ENCODE assay signal across 9 cellular contexts in the genomic region with DNA sequence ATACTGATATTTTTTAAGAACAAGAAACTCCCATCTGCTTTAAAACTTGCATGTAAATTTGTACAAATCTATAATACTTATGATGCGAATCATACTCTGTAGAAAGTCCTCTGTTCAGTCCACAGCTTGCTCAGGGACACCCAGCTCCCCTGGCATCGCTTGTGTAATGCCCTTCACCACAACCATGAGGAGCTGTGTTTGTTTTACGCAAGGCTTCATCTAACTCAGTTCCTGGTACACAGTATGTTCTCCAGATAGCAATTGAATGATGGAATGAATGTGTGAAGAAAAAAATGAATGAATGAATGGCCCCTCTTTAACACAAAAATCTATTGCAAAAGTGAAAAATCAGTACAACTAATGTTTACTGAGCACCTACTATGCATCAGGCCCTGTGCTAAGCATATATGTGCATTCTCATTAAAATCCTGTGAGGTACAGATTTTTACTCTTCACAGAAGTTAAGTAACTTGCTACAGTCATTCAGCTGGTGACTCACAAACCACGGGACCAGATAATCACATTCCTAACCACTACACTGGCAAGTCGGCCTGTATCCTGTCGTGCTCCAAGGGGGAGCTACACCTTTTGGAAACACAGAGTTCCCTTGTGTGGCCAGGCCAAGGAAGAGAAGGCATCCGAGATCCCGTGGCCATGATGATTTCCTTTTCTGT. TPM values are rescaled to one million over a fixed set of nuclear protein-coding genes. Genes with fewer than 3 reads are reported as not detected.
DNase-seq lines count a peak whose midpoint lies in the region; ATAC-seq, FAIRE-seq and TF ChIP-seq lines count a peak whose summit lies in the region.
"Had no signal": no experiment of that assay in that cellular context is flagged by ENCODE, and none has a peak within 500 bp of the region (broad histone marks: within the 10 kb centered on the region; RNA-seq: fewer than 3 reads in every experiment).

No MANE protein-coding gene starts in this region.

- intact Hi-C loops in transverse colon (cut with DNase I; ENCODE audit: low total_unique reads) = no loop called here

- no peaks in the 10 kb centered on the region for H3K4me1 ChIP-seq in transverse colon
- H3K4me1 ChIP-seq in HAP-1 = peaks cover 34% of the 10 kb centered on the region

- TF ChIP-seq EP300 in transverse colon (IDR thresholded peaks at IDR 0.05; ENCODE audit: low read depth) = no peak

- TF ChIP-seq POLR2A in transverse colon (IDR thresholded peaks at IDR 0.05) = no peak

- ATAC-seq in HG03342 (IDR thresholded peaks at IDR 0.05; ENCODE audit: unreplicated experiment) = no peak
- ATAC-seq: T-cell had no signal

- in situ Hi-C loops in brain microvascular endothelial cell (cut with HindIII; ENCODE audit: low pct_ligation_motif_present, low sequenced_read_pairs) = no loop called here
- in situ Hi-C loops in transverse colon (cut with MboI; ENCODE audit: low pct_ligation_motif_present in 1 of 4, low pct_unique_long_range_greater_than_20kb in 1 of 4, low sequenced_read_pairs in 3 of 4) = no loop called here
- in situ Hi-C loops in HAP-1 (cut with MboI; ENCODE audit: low sequenced_read_pairs) = no loop called here

- no peaks in the 10 kb centered on the region for H3K36me3 ChIP-seq in brain microvascular endothelial cell (replicated peaks)
- H3K36me3 ChIP-seq in transverse colon = no peaks in the 10 kb centered on the region
- no peaks in the 10 kb centered on the region for H3K36me3 ChIP-seq in HAP-1 (replicated peaks)

- FAIRE-seq in HTR-8/SVneo (lab: Jason Lieb, UNC) = peak; percentile 38

- no peaks in the 10 kb centered on the region for H3K27me3 ChIP-seq in brain microvascular endothelial cell (replicated peaks)
- no peaks in the 10 kb centered on the region for H3K27me3 ChIP-seq in transverse colon
- H3K27me3 ChIP-seq in HAP-1 (ENCODE audit: low read depth) = no peaks in the 10 kb centered on the region

- H3K4me3 ChIP-seq in AG10803 (ENCODE audit: low read length) (no peak overlapping the region), brain microvascular endothelial cell (ENCODE audit: low read depth, low read length) (no peak overlapping the region), transverse colon (no peak overlapping the region), HAP-1 (no peak overlapping the region)

- DNase-seq in AG10803 (ENCODE audit: low read depth) (peak; percentile 91), HTR-8/SVneo (ENCODE audit: insufficient read length, low spot score) (peak; percentile 35), brain microvascular endothelial cell (peak; percentile 98), kidney glomerular epithelial cell (lab: John Stamatoyannopoulos, UW) (peak; percentile 89), transverse colon (no peak), HAP-1 (ENCODE audit: low spot score in 2 of 2) (no peak), DMS114 treated with DMSO at 0.1 percent for 48 hours (lab: John Stamatoyannopoulos, UW; ENCODE audit: unreplicated experiment) (no peak)

- TF ChIP-seq CTCF in AG10803 (conservative IDR thresholded peaks at IDR 0.05; ENCODE audit: low read length) (no peak; the same call in 1 of the 2 replicates), brain microvascular endothelial cell (IDR thresholded peaks at IDR 0.05; ENCODE audit: low read depth, low read length, missing control alignments) (no peak), transverse colon (IDR thresholded peaks at IDR 0.05) (no peak)

- peak overlapping the region; percentile 87 for H3K27ac ChIP-seq in brain microvascular endothelial cell
- H3K27ac ChIP-seq in transverse colon = no peak overlapping the region

- H3K9me3 ChIP-seq in transverse colon (no peaks in the 10 kb centered on the region), HAP-1 (no peaks in the 10 kb centered on the region)

- 37 to 50% methylated on average over 2 to 8 of the region's 8 CpGs for WGBS in transverse colon (ENCODE audit: low coverage in 1 of 2), 2 donors

RNA-seq across cellular contexts. Expression of a gene that starts 58.7 kb away (rescaled TPM):
- 1 to 10 TPM; 1.9 to 7.5 (median 3.9) TPM for total RNA-seq in transverse colon

Comparison
In these comparisons a context has a peak if more than half of its experiments do, and no peak if none do; other contexts are left out.
1. DNase-seq: peak in AG10803 (single experiment), HTR-8/SVneo (single experiment), brain microvascular endothelial cell (single experiment) and kidney glomerular epithelial cell (single experiment); none in transverse colon (single experiment), HAP-1 (0 of 2) and DMS114 treated with DMSO at 0.1 percent for 48 hours (single experiment).